In genomic region chr1:75916834-75917233, GRCh38 we compare ENCODE assay signal across 25 cellular contexts. TPM values are rescaled to one million over a fixed set of nuclear protein-coding genes. Genes with fewer than 3 reads are reported as not detected.
"Had no signal": no experiment of that assay in that cellular context is flagged by ENCODE, and none has a peak within 500 bp of the region (broad histone marks: within the 10 kb centered on the region; RNA-seq: fewer than 3 reads in every experiment).

No MANE protein-coding gene starts in this region.

- DNase-seq: stimulated activated CD4-positive, alpha-beta T cell treated with anti-CD3 and anti-CD28 coated beads, Interleukin-2, amount 100 ng/mL, for 48 hours; stimulated activated CD4-positive, alpha-beta T cell treated with anti-CD3 and anti-CD28 coated beads, Interleukin-4, amount 100 ng/mL, for 1 hour; stimulated activated CD4-positive, alpha-beta T cell treated with anti-CD3 and anti-CD28 coated beads, Interleukin-4, amount 100 ng/mL, for 24 hours; stimulated activated CD4-positive, alpha-beta T cell treated with anti-CD3 and anti-CD28 coated beads, Interleukin-4, amount 100 ng/mL, for 4 hours; stimulated activated CD8-positive, alpha-beta memory T cell treated with anti-CD3 and anti-CD28 coated beads, Interleukin-4, amount 100 ng/mL, for 48 hours; stimulated activated naive B cell treated with anti-CD40 and anti-IgM and Interleukin-4, amounts not matched to agents 10 μg/mL and 1 μg/mL and 100 μg/mL, for 72 hours; stimulated activated naive CD4-positive, alpha-beta T cell; stimulated activated naive CD4-positive, alpha-beta T cell treated with Interleukin-2 at 50 U/mL for 16 hours; stimulated activated naive CD8-positive, alpha-beta T cell treated with anti-CD3 and anti-CD28 coated beads, Interleukin-15, amount 100 ng/mL, for 72 hours; stimulated activated naive CD8-positive, alpha-beta T cell treated with anti-CD3 and anti-CD28 coated beads, Interleukin-15, Interleukin-2, amounts not matched to agents 100 U/mL and 50 U/mL, for 24 hours; stomach; substantia nigra; testis; thyroid gland; tibial artery; transverse colon; trophoblast cell; upper lobe of left lung; upper lobe of right lung; uterus had no signal

- H3K4me3 ChIP-seq: stomach, suprapubic skin, testis, thoracic aorta, thyroid gland, tibial artery, tibial nerve, transverse colon, upper lobe of left lung, upper lobe of right lung, uterus, vagina had no signal

RNA-seq across cellular contexts. Expression of gene ASB17, which starts 15.4 kb away (rescaled TPM):
- polyA plus RNA-seq: stomach, urinary bladder had no signal
